ENCODE assay signal across 17 cellular contexts in the genomic region with DNA sequence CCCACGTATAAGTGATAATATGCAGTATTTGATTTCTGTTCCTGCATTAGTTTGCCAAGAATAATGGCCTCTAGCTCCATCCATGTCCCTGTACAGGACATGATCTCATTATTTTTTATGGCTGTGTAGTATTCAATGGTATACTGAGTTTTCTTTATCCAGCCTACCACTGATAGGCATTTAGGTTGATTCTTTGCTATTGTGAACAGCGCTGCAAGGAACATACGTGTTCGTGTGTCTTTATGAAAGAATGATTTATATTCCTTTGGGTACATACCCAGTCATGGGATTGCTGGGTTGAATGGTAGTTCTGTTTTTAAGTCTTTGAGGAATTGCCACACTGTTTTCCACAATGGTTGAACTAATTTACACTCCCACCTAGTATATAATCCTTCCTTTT. TPM values are rescaled to one million over a fixed set of nuclear protein-coding genes. Genes with fewer than 3 reads are reported as not detected.
DNase-seq lines count a peak whose midpoint lies in the region; ATAC-seq and TF ChIP-seq lines count a peak whose summit lies in the region.
"Had no signal": no experiment of that assay in that cellular context is flagged by ENCODE, and none has a peak within 500 bp of the region (broad histone marks: within the 10 kb centered on the region; RNA-seq: fewer than 3 reads in every experiment).

No MANE protein-coding gene starts in this region.

- peak overlapping the region in 9 of 11 experiments; percentile 25 to 96 (median 90); a peak in 11 of 22 replicates for H3K4me2 ChIP-seq in BLaER1 treated with 17β-estradiol and CSF1 and Interleukin-3, amounts not matched to agents 10 nM and 100 nM
- H3K4me2 ChIP-seq in DND-41 (ENCODE audit: insufficient read depth, low read length) (peak overlapping the region; percentile 74), mesenchymal stem cell (ENCODE audit: low read length, poor library complexity, severe bottlenecking) (no peak overlapping the region)

- no peak overlapping the region for H3K4me3 ChIP-seq in BLaER1 treated with 17β-estradiol and CSF1 and Interleukin-3, amounts not matched to agents 10 nM and 100 nM
- H3K4me3 ChIP-seq in DND-41 (ENCODE audit: low read depth in 1 of 2, low read length in 2 of 2) (peak overlapping the region in 1 of 2 experiments; percentile 80; a peak in 3 of 4 replicates), mesenchymal stem cell (ENCODE audit: insufficient read depth in 1 of 2, low read depth in 1 of 2, low read length in 2 of 2) (peak overlapping the region in 1 of 2 experiments; percentile 85), vagina (no peak overlapping the region), upper lobe of right lung (no peak overlapping the region)

- no peak overlapping the region for H4K8ac ChIP-seq in mesenchymal stem cell (ENCODE audit: low read length)

- no peak overlapping the region for H3K23ac ChIP-seq in mesenchymal stem cell (ENCODE audit: low read length in 2 of 2)

- peaks cover 5% of the 10 kb centered on the region; the same call in 1 of the 2 replicates for H3K9me3 Mint-ChIP-seq in WTC11

- 88% methylated on average over 3 of the region's 4 CpGs for WGBS in mesenchymal stem cell

- no peak overlapping the region for H4K91ac ChIP-seq in mesenchymal stem cell (ENCODE audit: low read length)

- no peak overlapping the region for H3K27ac Mint-ChIP-seq in WTC11

- peaks cover 23 to 50% (median 42%) of the 10 kb centered on the region in 10 experiments for H3K4me1 ChIP-seq in BLaER1 treated with 17β-estradiol and CSF1 and Interleukin-3, amounts not matched to agents 10 nM and 100 nM
- H3K4me1 ChIP-seq in DND-41 (ENCODE audit: insufficient read depth, low read length): peaks cover 45% of the 10 kb centered on the region
- H3K4me1 ChIP-seq in mesenchymal stem cell (ENCODE audit: control insufficient read depth, insufficient read depth, low read depth, low read length): peaks cover 11% of the 10 kb centered on the region
- H3K4me1 ChIP-seq in vagina: peaks cover 16% of the 10 kb centered on the region
- H3K4me1 ChIP-seq in upper lobe of right lung: peaks cover 21% of the 10 kb centered on the region

- intact Hi-C loops in vagina (cut with DNase I) (loop anchor here (5.0 kb wide), 1 partner anchor 564 kb away; a partner anchor contains a TSS), upper lobe of right lung (cut with DNase I) (no loop called here)

- DNase-seq in DND-41 (no peak), WTC11 (ENCODE audit: low spot score) (no peak), mesenchymal stem cell (no peak), vagina (ENCODE audit: extremely low spot score in 2 of 2) (no peak), upper lobe of right lung (no peak), erythroblast (lab: John Stamatoyannopoulos, UW) (no peak)
- DNase-seq: heart right ventricle; left cardiac atrium; NCI-H1436; NCI-H510A treated with DMSO at 0.1 percent for 48 hours; Peyer's patch; stimulated activated CD4-positive, alpha-beta T cell treated with anti-CD3 and anti-CD28 coated beads, Interleukin-2, amount 100 ng/mL, for 24 hours had no signal

- no peak overlapping the region; a peak in 3 of 22 replicates for H3K9ac ChIP-seq in BLaER1 treated with 17β-estradiol and CSF1 and Interleukin-3, amounts not matched to agents 10 nM and 100 nM
- peak overlapping the region; percentile 84 for H3K9ac ChIP-seq in DND-41 (ENCODE audit: low read depth, low read length)
- H3K9ac ChIP-seq in mesenchymal stem cell (ENCODE audit: low read length): peak overlapping the region; percentile 93

- H3K27me3 Mint-ChIP-seq in WTC11 (ENCODE audit: low read depth): peaks cover 13% of the 10 kb centered on the region

- no peaks in the 10 kb centered on the region for H3K27me3 ChIP-seq in BLaER1 treated with 17β-estradiol and CSF1 and Interleukin-3, amounts not matched to agents 10 nM and 100 nM
- H3K27me3 ChIP-seq in DND-41 (ENCODE audit: insufficient read depth, low read length, poor library complexity): no peaks in the 10 kb centered on the region
- no peaks in the 10 kb centered on the region for H3K27me3 ChIP-seq in mesenchymal stem cell (ENCODE audit: control insufficient read depth in 1 of 2, insufficient read depth in 1 of 2, low read length in 2 of 2)
- H3K27me3 ChIP-seq in vagina: no peaks in the 10 kb centered on the region
- H3K27me3 ChIP-seq in upper lobe of right lung: no peaks in the 10 kb centered on the region
- H3K27me3 ChIP-seq: heart right ventricle, Peyer's patch had no signal

- no peak overlapping the region for H2BK15ac ChIP-seq in mesenchymal stem cell (ENCODE audit: low read depth, poor library complexity, severe bottlenecking)

- no peak overlapping the region for H2BK5ac ChIP-seq in mesenchymal stem cell (ENCODE audit: low read depth, low read length, poor library complexity, severe bottlenecking)

- peaks cover 12% of the 10 kb centered on the region for H3K36me3 Mint-ChIP-seq in WTC11

- no peak overlapping the region for H2BK12ac ChIP-seq in mesenchymal stem cell (ENCODE audit: low read length in 2 of 2)

- H3K18ac ChIP-seq in mesenchymal stem cell (ENCODE audit: low read depth in 1 of 2, low read length in 2 of 2): no peak overlapping the region

- no peak overlapping the region for H2BK120ac ChIP-seq in mesenchymal stem cell (ENCODE audit: low read depth, low read length)

- no peak overlapping the region for H3K4ac ChIP-seq in mesenchymal stem cell (ENCODE audit: low read depth in 1 of 2, low read length in 2 of 2)

- no peak overlapping the region for H3K14ac ChIP-seq in mesenchymal stem cell (ENCODE audit: low read length in 2 of 2)

- ATAC-seq in DND-41 (ENCODE audit: insufficient read depth, low read depth): no peak
- no peak for ATAC-seq in WTC11
- no peak for ATAC-seq in upper lobe of right lung
- ATAC-seq: heart right ventricle, HepG2, left cardiac atrium had no signal

- no peaks in the 10 kb centered on the region for H4K20me1 ChIP-seq in BLaER1 treated with 17β-estradiol and CSF1 and Interleukin-3, amounts not matched to agents 10 nM and 100 nM
- no peaks in the 10 kb centered on the region; the same call in 1 of the 2 replicates for H4K20me1 ChIP-seq in DND-41 (ENCODE audit: insufficient read depth, low read length)

- H3K36me3 ChIP-seq in BLaER1 treated with 17β-estradiol and CSF1 and Interleukin-3, amounts not matched to agents 10 nM and 100 nM: peaks cover 0 to 19% (median 0%) of the 10 kb centered on the region in 11 experiments; a peak in 4 of 22 replicates
- peaks cover 21% of the 10 kb centered on the region for H3K36me3 ChIP-seq in DND-41 (ENCODE audit: insufficient read depth, low read length)
- H3K36me3 ChIP-seq in mesenchymal stem cell (ENCODE audit: control insufficient read depth in 1 of 2, insufficient read depth in 2 of 2, low read depth in 1 of 2, low read length in 2 of 2): peaks cover 3 to 12% of the 10 kb centered on the region in 2 experiments
- no peaks in the 10 kb centered on the region for H3K36me3 ChIP-seq in vagina
- H3K36me3 ChIP-seq in upper lobe of right lung: peaks cover 14% of the 10 kb centered on the region
- H3K36me3 ChIP-seq: Peyer's patch had no signal

- H3K27ac ChIP-seq in BLaER1 treated with 17β-estradiol and CSF1 and Interleukin-3, amounts not matched to agents 10 nM and 100 nM: peak overlapping the region in 1 of 11 experiments; percentile 90; a peak in 1 of 22 replicates
- H3K27ac ChIP-seq in DND-41 (ENCODE audit: low read length) (peak overlapping the region; percentile 21; the same call in 1 of the 2 replicates), mesenchymal stem cell (ENCODE audit: low read length, poor library complexity, severe bottlenecking) (no peak overlapping the region), vagina (no peak overlapping the region), upper lobe of right lung (no peak overlapping the region)

- H3K4me3 Mint-ChIP-seq in WTC11: peak overlapping the region; percentile 86

- peaks cover 9% of the 10 kb centered on the region for H3K79me1 ChIP-seq in mesenchymal stem cell (replicated peaks; ENCODE audit: low read length, poor library complexity, severe bottlenecking)

- no peak for TF ChIP-seq POLR2A in vagina (IDR thresholded peaks at IDR 0.05)
- TF ChIP-seq POLR2A in erythroblast (IDR thresholded peaks at IDR 0.05; ENCODE audit: low read length): no peak

- H3K9me3 ChIP-seq in BLaER1 treated with 17β-estradiol and CSF1 and Interleukin-3, amounts not matched to agents 10 nM and 100 nM (replicated peaks in 1 of 11): no peaks in the 10 kb centered on the region
- H3K9me3 ChIP-seq in DND-41 (ENCODE audit: insufficient read depth, low read length, severe bottlenecking): no peaks in the 10 kb centered on the region
- H3K9me3 ChIP-seq in mesenchymal stem cell (ENCODE audit: control insufficient read depth, low read length): no peaks in the 10 kb centered on the region
- no peaks in the 10 kb centered on the region for H3K9me3 ChIP-seq in vagina
- H3K9me3 ChIP-seq in upper lobe of right lung: no peaks in the 10 kb centered on the region
- H3K9me3 ChIP-seq: heart right ventricle, Peyer's patch had no signal

- no peak overlapping the region for H2AK5ac ChIP-seq in mesenchymal stem cell (ENCODE audit: low read length, severe bottlenecking)

- CTCF ChIA-PET in WTC11 (lab: Charles Lee): interaction anchor here (1.4 to 2.1 kb wide), 4 partner anchors 17 to 236 kb away, joined by 3 to 12 read pairs (median 4); no protein-coding TSS in a partner anchor

- H3K79me2 ChIP-seq in DND-41 (ENCODE audit: insufficient read depth, low read length): peaks cover 55% of the 10 kb centered on the region

- H2AFZ ChIP-seq in DND-41 (ENCODE audit: low read depth, low read length): no peak overlapping the region
- no peak overlapping the region for H2AFZ ChIP-seq in mesenchymal stem cell (ENCODE audit: low read depth, low read length)

- TF ChIP-seq CTCF in DND-41 (IDR thresholded peaks at IDR 0.05; ENCODE audit: borderline replicate concordance, extremely low read depth, low read length, poor library complexity, severe bottlenecking) (no peak), WTC11 (IDR thresholded peaks at IDR 0.05) (no peak), vagina (IDR thresholded peaks at IDR 0.05) (no peak), upper lobe of right lung (IDR thresholded peaks at IDR 0.05) (no peak)

- POLR2A ChIA-PET in WTC11 (lab: Charles Lee): no interaction called here

- H3K4me1 Mint-ChIP-seq in WTC11: peaks cover 39% of the 10 kb centered on the region

RNA-seq across cellular contexts. Expression of a gene that starts 1.5 kb away (rescaled TPM):
- total RNA-seq in WTC11 (2021) (18.8 to 24.4 TPM (median 22.0 TPM) in 3 replicates), vagina (51.8 TPM), upper lobe of right lung (60.9 TPM)
- polyA plus RNA-seq in mesenchymal stem cell (2013, experiment 1 of 2): 22.2 TPM
- polyA plus RNA-seq in mesenchymal stem cell (2013, experiment 2 of 2): 20.8 TPM

RNA-seq across cellular contexts. Expression of a gene that starts 30.7 kb away (rescaled TPM):
- 12.3 to 15.5 TPM (median 12.8 TPM) in 3 replicates for total RNA-seq in WTC11 (2021)
- polyA plus RNA-seq in mesenchymal stem cell (2013, experiment 1 of 2): 1.8 TPM
- polyA plus RNA-seq in mesenchymal stem cell (2013, experiment 2 of 2): 2.0 TPM
- 8.1 TPM for total RNA-seq in vagina
- 43.1 TPM for total RNA-seq in upper lobe of right lung

RNA-seq across cellular contexts. Expression of a gene that starts 34.2 kb away (rescaled TPM):
- total RNA-seq in WTC11 (2021) (16.3 to 25.5 TPM (median 17.7 TPM) in 3 replicates), vagina (1.2 TPM), upper lobe of right lung (0.87 TPM)
- 2.8 TPM for polyA plus RNA-seq in mesenchymal stem cell (2013, experiment 1 of 2)
- 2.7 TPM for polyA plus RNA-seq in mesenchymal stem cell (2013, experiment 2 of 2)

RNA-seq across cellular contexts. Expression of a gene that starts 55.1 kb away (rescaled TPM):
- 0.21 TPM in 1 of 3 replicates, not detected in the others for total RNA-seq in WTC11 (2021)
- not detected for polyA plus RNA-seq in mesenchymal stem cell (2013, experiment 1 of 2)
- polyA plus RNA-seq in mesenchymal stem cell (2013, experiment 2 of 2): not detected
- total RNA-seq in vagina: not detected
- total RNA-seq in upper lobe of right lung: not detected
- total RNA-seq: heart right ventricle, HepG2, left cardiac atrium, Peyer's patch, renal cortical epithelial cell, urinary bladder had no signal
- polyA plus RNA-seq: esophagus, heart right ventricle, HepG2, urinary bladder had no signal

Comparison
In these comparisons a context has a peak if more than half of its experiments do, and no peak if none do; other contexts are left out.
1. H3K9ac ChIP-seq: peak in DND-41 (single experiment) and mesenchymal stem cell (single experiment); none in BLaER1 treated with 17β-estradiol and CSF1 and Interleukin-3, amounts not matched to agents 10 nM and 100 nM (0 of 11).